ENCODE assay signal across 18 cellular contexts in the genomic region with DNA sequence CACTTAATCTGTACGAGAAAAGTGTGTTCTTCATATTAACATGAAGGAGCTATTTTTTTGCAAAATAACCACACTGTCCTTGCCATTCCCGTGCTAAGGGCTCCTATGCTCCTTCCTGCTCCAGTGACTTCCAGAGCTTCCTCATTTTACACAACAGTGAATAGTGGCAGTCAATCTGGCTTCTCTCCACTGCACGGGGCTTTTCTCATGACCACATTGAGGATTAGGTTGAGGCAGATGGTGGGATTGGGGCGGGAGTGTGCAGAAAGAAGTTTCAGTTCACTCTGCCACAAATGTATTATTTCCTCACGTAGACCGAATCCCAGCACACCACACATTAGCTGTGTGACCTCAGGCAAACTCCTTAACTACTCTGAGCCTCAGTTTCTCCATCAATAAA.
"Had no signal": no experiment of that assay in that cellular context is flagged by ENCODE, and none has a peak within 500 bp of the region (broad histone marks: within the 10 kb centered on the region; RNA-seq: fewer than 3 reads in every experiment).

No MANE protein-coding gene starts in this region.

- H3K4me3 Mint-ChIP-seq: activated naive CD8-positive, alpha-beta T cell treated with anti-CD3 and anti-CD28 coated beads, Interleukin-2, amount 50 U/mL, for 24 hours; naive thymus-derived CD8-positive, alpha-beta T cell; stimulated activated naive B cell treated with anti-CD40 and anti-IgM and Interleukin-4, amounts not matched to agents 10 μg/mL and 1 μg/mL and 100 μg/mL, for 72 hours; T-helper 2 cell treated with Interferon-gamma antibody and Interleukin-4, amounts not matched to agents 5 μg/mL and 100 μg/mL, for 36 hours; type B pancreatic cell had no signal

- DNase-seq: activated naive CD4-positive, alpha-beta T cell treated with Interleukin-2 at 50 U/mL for 16 hours; activated naive CD8-positive, alpha-beta T cell treated with anti-CD3 and anti-CD28 coated beads, Interleukin-2, amount 50 U/mL, for 24 hours; cortex of kidney; effector CD4-positive, alpha-beta T cell; left colon; naive thymus-derived CD8-positive, alpha-beta T cell; stimulated activated CD4-positive, alpha-beta T cell treated with anti-CD3 and anti-CD28 coated beads, Interleukin-15, amount 100 ng/mL, for 24 hours; stimulated activated CD4-positive, alpha-beta T cell treated with anti-CD3 and anti-CD28 coated beads, Interleukin-4, amount 100 ng/mL, for 1 hour; stimulated activated naive B cell treated with anti-CD40 and anti-IgM and Interleukin-4, amounts not matched to agents 10 μg/mL and 1 μg/mL and 100 μg/mL, for 72 hours had no signal

- H3K27ac ChIP-seq: esophagus muscularis mucosa, neutrophil, skin epidermis had no signal

- H3K27me3 Mint-ChIP-seq: activated naive CD8-positive, alpha-beta T cell treated with anti-CD3 and anti-CD28 coated beads, Interleukin-2, amount 50 U/mL, for 24 hours; type B pancreatic cell had no signal

- H3K27me3 ChIP-seq: esophagus muscularis mucosa, neutrophil had no signal

- FAIRE-seq: islet of Langerhans had no signal

- H3K27ac Mint-ChIP-seq: activated naive CD8-positive, alpha-beta T cell treated with anti-CD3 and anti-CD28 coated beads, Interleukin-2, amount 50 U/mL, for 24 hours; naive thymus-derived CD8-positive, alpha-beta T cell; stimulated activated naive B cell treated with anti-CD40 and anti-IgM and Interleukin-4, amounts not matched to agents 10 μg/mL and 1 μg/mL and 100 μg/mL, for 72 hours; T-helper 2 cell treated with Interferon-gamma antibody and Interleukin-4, amounts not matched to agents 5 μg/mL and 100 μg/mL, for 36 hours; type B pancreatic cell had no signal

- ATAC-seq: activated CD4-positive, CD25-positive, alpha-beta regulatory T cell treated with anti-CD3 and anti-CD28 coated beads, Interleukin-2, amount 50 U/mL, for 24 hours; activated naive CD8-positive, alpha-beta T cell treated with anti-CD3 and anti-CD28 coated beads, Interleukin-2, amount 50 U/mL, for 24 hours; left colon; mucosa of descending colon; naive thymus-derived CD8-positive, alpha-beta T cell; stimulated activated naive B cell treated with anti-CD40 and anti-IgM and Interleukin-4, amounts not matched to agents 10 μg/mL and 1 μg/mL and 100 μg/mL, for 72 hours had no signal

- H3K4me1 Mint-ChIP-seq: activated naive CD8-positive, alpha-beta T cell treated with anti-CD3 and anti-CD28 coated beads, Interleukin-2, amount 50 U/mL, for 24 hours had no signal

- H3K4me3 ChIP-seq: esophagus muscularis mucosa, lung, mucosa of descending colon, skin epidermis had no signal

- H3K9me3 ChIP-seq: neutrophil had no signal

- H3K36me3 Mint-ChIP-seq: stimulated activated naive B cell treated with anti-CD40 and anti-IgM and Interleukin-4, amounts not matched to agents 10 μg/mL and 1 μg/mL and 100 μg/mL, for 72 hours; type B pancreatic cell had no signal

- H3K36me3 ChIP-seq: esophagus muscularis mucosa, neutrophil had no signal
